In genomic region chr4:3476936-3477749, GRCh38 we compare ENCODE assay signal across 1 cellular context.
TF ChIP-seq lines count a peak whose summit lies in the region.

No MANE protein-coding gene starts in this region.

TF ChIP-seq in H1, 55 proteins besides CTCF, POLR2A, EP300 and RAD21:
- TF ChIP-seq KDM1A (IDR thresholded peaks at IDR 0.05; ENCODE audit: borderline replicate concordance, low read length) (no peak), PHF8 (conservative IDR thresholded peaks at IDR 0.05; ENCODE audit: low read depth, low read length) (no peak), GABPA (IDR thresholded peaks at IDR 0.05; ENCODE audit: borderline replicate concordance, insufficient read depth, low read length) (no peak), CHD7 (IDR thresholded peaks at IDR 0.05; ENCODE audit: insufficient replicate concordance, low read length) (no peak), ASH2L (IDR thresholded peaks at IDR 0.05; ENCODE audit: low read length) (no peak), CEBPB (IDR thresholded peaks at IDR 0.05; ENCODE audit: low read depth, low read length) (no peak), RNF2 (IDR thresholded peaks at IDR 0.05; ENCODE audit: borderline replicate concordance, low read depth, low read length, missing control alignments, poor library complexity, severe bottlenecking) (no peak), E2F6 (IDR thresholded peaks at IDR 0.05) (no peak), SRF (IDR thresholded peaks at IDR 0.05; ENCODE audit: low read depth, low read length) (no peak), EGR1 (IDR thresholded peaks at IDR 0.05; ENCODE audit: borderline replicate concordance, low read depth, low read length) (no peak), CREB1 (IDR thresholded peaks at IDR 0.05) (no peak), MAX (IDR thresholded peaks at IDR 0.05) (no peak), HDAC2 (IDR thresholded peaks at IDR 0.05; ENCODE audit: borderline replicate concordance in 1 of 2, low read depth in 2 of 2, low read length in 2 of 2) (no peak), ATF2 (IDR thresholded peaks at IDR 0.05; ENCODE audit: low read length) (no peak), TCF12 (IDR thresholded peaks at IDR 0.05; ENCODE audit: low read depth, low read length) (no peak)
